ENCODE assay signal across 9 cellular contexts in genomic region chr17:76145231-76146052, GRCh38. TPM values are rescaled to one million over a fixed set of nuclear protein-coding genes. Genes with fewer than 3 reads are reported as not detected.
DNase-seq lines count a peak whose midpoint lies in the region; ATAC-seq, FAIRE-seq and TF ChIP-seq lines count a peak whose summit lies in the region.
"Had no signal": no experiment of that assay in that cellular context is flagged by ENCODE, and none has a peak within 500 bp of the region (broad histone marks: within the 10 kb centered on the region; RNA-seq: fewer than 3 reads in every experiment).

No MANE protein-coding gene starts in this region.

- H3K36me3 Mint-ChIP-seq in activated naive CD8-positive, alpha-beta T cell = peaks cover 8% of the 10 kb centered on the region

- no peak for TF ChIP-seq POLR2A in GM12892 (IDR thresholded peaks at IDR 0.05; ENCODE audit: low read depth, low read length)

- peak; percentile 78 for FAIRE-seq in GM12892 (lab: Jason Lieb, UNC)
- FAIRE-seq in frontal cortex (lab: Jason Lieb, UNC) = no peak

- peak overlapping the region; percentile 97 for H3K27ac Mint-ChIP-seq in activated naive CD8-positive, alpha-beta T cell

- H3K27me3 Mint-ChIP-seq in activated naive CD8-positive, alpha-beta T cell = no peaks in the 10 kb centered on the region

- DNase-seq in GM12892 (ENCODE audit: insufficient read length) (no peak), NOMO-1 treated with dmso at 0.1 percent for 144 hours (lab: John Stamatoyannopoulos, UW; ENCODE audit: unreplicated experiment) (peak; percentile 50), amygdala (lab: John Stamatoyannopoulos, UW) (no peak), SK-N-DZ (ENCODE audit: low spot score) (no peak), frontal cortex (ENCODE audit: low spot score in 2 of 2) (no peak)
- peak; percentile 48 for DNase-seq in stimulated activated CD4-positive, alpha-beta T cell treated with anti-CD3 and anti-CD28 coated beads, Interleukin-4, amount 100 ng/mL, for 1 hour
- DNase-seq: NCI-H1105 had no signal

- no peaks in the 10 kb centered on the region for H3K9me3 Mint-ChIP-seq in activated naive CD8-positive, alpha-beta T cell (ENCODE audit: low read depth)

- no peak for ATAC-seq in GM18498 (IDR thresholded peaks at IDR 0.05; ENCODE audit: unreplicated experiment)

- peaks cover 68% of the 10 kb centered on the region for H3K4me1 Mint-ChIP-seq in activated naive CD8-positive, alpha-beta T cell (ENCODE audit: low read depth)

- peak overlapping the region; percentile 58 for H3K4me3 Mint-ChIP-seq in activated naive CD8-positive, alpha-beta T cell

RNA-seq across cellular contexts. Expression of gene FOXJ1, which starts 4.4 kb away (rescaled TPM):
- not detected for polyA plus RNA-seq in GM12892 (2012; ENCODE audit: missing spikeins)
- polyA plus RNA-seq in SK-N-DZ (2014; cell fraction: cytosol; rRNA removed) = 0.70 and 0.80 TPM in 2 replicates
- 0.21 and 1.1 TPM in 2 replicates for polyA plus RNA-seq in SK-N-DZ (2014; cell fraction: nucleus; rRNA removed)
- 0.82 TPM for total RNA-seq in frontal cortex

RNA-seq across cellular contexts. Expression of gene EXOC7, which starts 41.9 kb away (rescaled TPM):
- 33.7 TPM for polyA plus RNA-seq in GM12892 (2012; ENCODE audit: missing spikeins)
- polyA plus RNA-seq in SK-N-DZ (2014; cell fraction: cytosol; rRNA removed) = 57.8 and 63.1 TPM in 2 replicates
- 161 and 177 TPM in 2 replicates for polyA plus RNA-seq in SK-N-DZ (2014; cell fraction: nucleus; rRNA removed)
- total RNA-seq in frontal cortex = 112 TPM

Comparison
In these comparisons a context has a peak if more than half of its experiments do, and no peak if none do; other contexts are left out.
1. DNase-seq: peak in NOMO-1 treated with dmso at 0.1 percent for 144 hours (single experiment) and stimulated activated CD4-positive, alpha-beta T cell treated with anti-CD3 and anti-CD28 coated beads, Interleukin-4, amount 100 ng/mL, for 1 hour (single experiment); none in GM12892 (single experiment), amygdala (0 of 56), SK-N-DZ (single experiment) and frontal cortex (0 of 2).